Comparison of ENCODE assay signal across 18 cellular contexts in the genomic region with DNA sequence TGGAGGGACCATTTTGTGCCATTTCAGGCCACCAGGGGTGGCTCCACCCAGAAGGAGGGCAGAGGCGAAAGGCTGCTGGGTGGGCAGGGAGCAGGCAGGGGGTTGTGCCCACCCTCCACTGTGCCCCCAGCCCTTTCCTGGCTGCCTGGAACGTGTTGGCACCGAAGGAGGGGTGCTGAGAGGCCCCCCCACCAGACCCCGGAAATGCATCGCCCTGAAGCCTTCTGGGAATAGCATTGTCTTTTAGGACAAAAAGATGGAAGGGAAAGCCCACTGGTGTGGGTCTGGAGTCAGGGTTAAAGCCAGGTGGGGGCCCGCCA. TPM values are rescaled to one million over a fixed set of nuclear protein-coding genes. Genes with fewer than 3 reads are reported as not detected.
DNase-seq lines count a peak whose midpoint lies in the region; ATAC-seq and TF ChIP-seq lines count a peak whose summit lies in the region.
"Had no signal": no experiment of that assay in that cellular context is flagged by ENCODE, and none has a peak within 500 bp of the region (broad histone marks: within the 10 kb centered on the region; RNA-seq: fewer than 3 reads in every experiment).

No MANE protein-coding gene starts in this region.

- ATAC-seq in right cardiac atrium (no peak), memory B cell (ENCODE audit: low read depth) (no peak), HG02588 (IDR thresholded peaks at IDR 0.05; ENCODE audit: unreplicated experiment) (no peak), GM21360 (IDR thresholded peaks at IDR 0.05; ENCODE audit: unreplicated experiment) (no peak)
- ATAC-seq in CD4-positive, alpha-beta T cell (ENCODE audit: poor library complexity) = no peak
- ATAC-seq: HCT116 had no signal

- H3K9me3 ChIP-seq in right cardiac atrium (ENCODE audit: control insufficient read depth, low read length) = no peaks in the 10 kb centered on the region
- H3K9me3 ChIP-seq in left ventricle myocardium inferior (replicated peaks) = no peaks in the 10 kb centered on the region
- H3K9me3 ChIP-seq in CD4-positive, alpha-beta T cell (ENCODE audit: control insufficient read depth, low read length) = no peaks in the 10 kb centered on the region

- H3K36me3 Mint-ChIP-seq in memory B cell = no peaks in the 10 kb centered on the region
- H3K36me3 Mint-ChIP-seq in CD4-positive, alpha-beta T cell (ENCODE audit: low read depth) = no peaks in the 10 kb centered on the region
- H3K36me3 Mint-ChIP-seq: CD4-positive, alpha-beta memory T cell had no signal

- peak overlapping the region; percentile 12 for H3K4me3 Mint-ChIP-seq in memory B cell
- no peak overlapping the region for H3K4me3 Mint-ChIP-seq in CD4-positive, alpha-beta T cell
- H3K4me3 Mint-ChIP-seq: CD4-positive, alpha-beta memory T cell had no signal

- H3K27ac Mint-ChIP-seq in memory B cell = no peak overlapping the region
- H3K27ac Mint-ChIP-seq in CD4-positive, alpha-beta T cell = no peak overlapping the region
- H3K27ac Mint-ChIP-seq: CD4-positive, alpha-beta memory T cell had no signal

- WGBS in right cardiac atrium = 72% methylated on average over 6 of the region's 6 CpGs

- intact Hi-C loops in right cardiac atrium (cut with DNase I) (no loop called here), left ventricle myocardium inferior (cut with micrococcal nuclease) (no loop called here)
- intact Hi-C loops in CD4-positive, alpha-beta T cell (cut with DNase I, micrococcal nuclease) = no loop called here

- no peaks in the 10 kb centered on the region for H3K4me1 ChIP-seq in right cardiac atrium (ENCODE audit: control insufficient read depth, insufficient read depth, low read length)
- H3K4me1 ChIP-seq in left ventricle myocardium inferior = peaks cover 27% of the 10 kb centered on the region

- H3K27me3 ChIP-seq in right cardiac atrium (ENCODE audit: control insufficient read depth, insufficient read depth) (no peaks in the 10 kb centered on the region), left ventricle myocardium inferior (ENCODE audit: low read depth) (no peaks in the 10 kb centered on the region)
- no peaks in the 10 kb centered on the region for H3K27me3 ChIP-seq in CD4-positive, alpha-beta T cell (ENCODE audit: control insufficient read depth, insufficient read depth, low read length)

- H3K27me3 Mint-ChIP-seq in memory B cell = peaks cover 1% of the 10 kb centered on the region
- H3K27me3 Mint-ChIP-seq in CD4-positive, alpha-beta T cell = no peaks in the 10 kb centered on the region
- H3K27me3 Mint-ChIP-seq: CD4-positive, alpha-beta memory T cell had no signal

- H3K4me3 ChIP-seq in right cardiac atrium (ENCODE audit: low read length) (no peak overlapping the region), left ventricle myocardium inferior (no peak overlapping the region)
- H3K4me3 ChIP-seq: GM23248 had no signal

- TF ChIP-seq CTCF in left ventricle myocardium inferior (IDR thresholded peaks at IDR 0.05; ENCODE audit: borderline replicate concordance) (no peak), RWPE1 (conservative IDR thresholded peaks at IDR 0.05; ENCODE audit: low read depth) (no peak)
- TF ChIP-seq CTCF in CD4-positive, alpha-beta T cell (IDR thresholded peaks at IDR 0.05) = no peak

- POLR2A ChIA-PET in RWPE1 (lab: Yijun Ruan, JAX; ENCODE audit: low non-redundant PET) = no interaction called here
- POLR2A ChIA-PET in CD4-positive, alpha-beta T cell (lab: Charles Lee) = no interaction called here

- DNase-seq in right cardiac atrium = peak; percentile 4 to 41 (median 30)
- DNase-seq in left ventricle myocardium inferior = no peak
- no peak for DNase-seq in RWPE1 (ENCODE audit: low spot score)
- DNase-seq in memory B cell (ENCODE audit: low spot score in 2 of 2) = no peak
- DNase-seq in NCI-H1694 (lab: John Stamatoyannopoulos, UW) = no peak
- DNase-seq in CD4-positive, alpha-beta T cell = no peak
- DNase-seq: AML-193, C1 segment of cervical spinal cord, DMS79, EL, GM23248 had no signal

- CTCF ChIA-PET in RWPE1 (lab: Yijun Ruan, JAX) = interaction anchor here (0.6 kb wide), 1 partner anchor 17 kb away, joined by 3 read pairs; no protein-coding TSS in a partner anchor
- CTCF ChIA-PET in CD4-positive, alpha-beta T cell (lab: Charles Lee) = no interaction called here

- no peak overlapping the region for H3K27ac ChIP-seq in right cardiac atrium (ENCODE audit: low read length)
- H3K27ac ChIP-seq in left ventricle myocardium inferior (replicated peaks) = no peak overlapping the region
- peak overlapping the region; percentile 83 for H3K27ac ChIP-seq in RWPE1
- H3K27ac ChIP-seq in CD4-positive, alpha-beta T cell (ENCODE audit: low read depth, low read length) = no peak overlapping the region
- H3K27ac ChIP-seq: 22Rv1, GM23248, HL-60 had no signal

- no peaks in the 10 kb centered on the region for H3K36me3 ChIP-seq in left ventricle myocardium inferior

- no peaks in the 10 kb centered on the region for H3K9me3 Mint-ChIP-seq in memory B cell
- no peaks in the 10 kb centered on the region for H3K9me3 Mint-ChIP-seq in CD4-positive, alpha-beta T cell
- H3K9me3 Mint-ChIP-seq: CD4-positive, alpha-beta memory T cell had no signal

- H3K4me1 Mint-ChIP-seq in memory B cell = peaks cover 8% of the 10 kb centered on the region
- H3K4me1 Mint-ChIP-seq in CD4-positive, alpha-beta T cell (ENCODE audit: low read depth) = peaks cover 9% of the 10 kb centered on the region

RNA-seq across cellular contexts. Expression of a gene that starts 5.1 kb away (rescaled TPM):
- total RNA-seq in right cardiac atrium (1 to 10 TPM; 3.1 to 7.5 (median 4.5) TPM), left ventricle myocardium inferior (2.0 TPM)
- polyA plus RNA-seq in right cardiac atrium = 4.3 TPM
- 1 to 10 TPM; 6.7 to 7.7 TPM for total RNA-seq in CD4-positive, alpha-beta T cell

RNA-seq across cellular contexts. Expression of a gene that starts 5.3 kb away (rescaled TPM):
- 10 to 100 TPM in 2 of 4 donors, 1 to 10 TPM in 2; 7.9 to 13.4 (median 11.1) TPM for total RNA-seq in right cardiac atrium
- 14.6 TPM for polyA plus RNA-seq in right cardiac atrium
- 9.2 TPM for total RNA-seq in left ventricle myocardium inferior
- 10 to 100 TPM; 14.9 to 16.9 TPM for total RNA-seq in CD4-positive, alpha-beta T cell

RNA-seq across cellular contexts. Expression of a gene that starts 12.9 kb away (rescaled TPM):
- total RNA-seq in right cardiac atrium (not detected), left ventricle myocardium inferior (not detected)
- not detected for polyA plus RNA-seq in right cardiac atrium
- not detected for total RNA-seq in CD4-positive, alpha-beta T cell
- total RNA-seq: A673; CD4-positive, alpha-beta memory T cell; GM23248 had no signal
- polyA plus RNA-seq: CD4-positive, alpha-beta memory T cell; GM23248 had no signal

RNA-seq across cellular contexts. Expression of a gene that starts 30.9 kb away (rescaled TPM):
- total RNA-seq in right cardiac atrium (10 to 100 TPM; 12.4 to 21.5 (median 18.6) TPM), left ventricle myocardium inferior (9.8 TPM)
- 25.5 TPM for polyA plus RNA-seq in right cardiac atrium
- 100 to 1,000 TPM; 104 to 109 TPM for total RNA-seq in CD4-positive, alpha-beta T cell

Comparison
In these comparisons a context has a peak if more than half of its experiments do, and no peak if none do; other contexts are left out.
1. DNase-seq: peak in right cardiac atrium (3 of 3); none in left ventricle myocardium inferior (single experiment), RWPE1 (single experiment), memory B cell (0 of 2), NCI-H1694 (single experiment) and CD4-positive, alpha-beta T cell (0 of 10).